ENCODE assay signal across 17 cellular contexts in the genomic region with DNA sequence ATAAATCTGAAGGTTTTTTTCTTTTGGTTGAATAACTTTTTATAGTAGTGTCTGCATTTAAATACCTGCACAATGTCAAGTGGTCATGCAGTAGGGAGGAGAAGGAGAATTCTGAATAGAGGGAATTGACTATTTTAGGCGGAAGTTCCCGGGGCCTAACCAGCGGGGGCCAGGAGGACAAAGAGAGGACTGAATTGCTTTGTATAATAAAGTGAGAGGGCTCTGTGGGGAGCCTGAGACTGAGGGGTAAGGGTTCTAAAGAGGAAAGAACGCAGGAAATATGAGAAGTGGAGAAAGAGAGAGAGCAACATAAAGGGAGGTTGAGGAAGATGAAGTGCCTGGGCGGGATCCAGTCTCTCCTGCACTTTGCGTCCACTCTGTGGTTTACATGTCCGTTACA.
DNase-seq lines count a peak whose midpoint lies in the region; ATAC-seq and TF ChIP-seq lines count a peak whose summit lies in the region.
"Had no signal": no experiment of that assay in that cellular context is flagged by ENCODE, and none has a peak within 500 bp of the region (broad histone marks: within the 10 kb centered on the region; RNA-seq: fewer than 3 reads in every experiment).

No MANE protein-coding gene starts in this region.

- peaks cover 16% of the 10 kb centered on the region for H3K9me3 Mint-ChIP-seq in type B pancreatic cell

- H3K4me1 ChIP-seq in NT2/D1 (ENCODE audit: insufficient read depth, insufficient read length): no peaks in the 10 kb centered on the region
- H3K4me1 ChIP-seq in iPS DF 6.9 (ENCODE audit: control insufficient read depth, insufficient read depth, low read length): peaks cover 1% of the 10 kb centered on the region; the same call in 1 of the 2 replicates
- no peaks in the 10 kb centered on the region for H3K4me1 ChIP-seq in gastrocnemius medialis
- H3K4me1 ChIP-seq: BLaER1 had no signal

- H3K4me1 Mint-ChIP-seq in type B pancreatic cell (ENCODE audit: unreplicated experiment): peaks cover 18% of the 10 kb centered on the region

- H3K4me3 Mint-ChIP-seq in type B pancreatic cell: peak overlapping the region; percentile 23

- H3K36me3 Mint-ChIP-seq in type B pancreatic cell: peaks cover 6% of the 10 kb centered on the region

- no peaks in the 10 kb centered on the region for H3K36me3 ChIP-seq in NT2/D1 (ENCODE audit: insufficient read depth, insufficient read length, low read length)
- no peaks in the 10 kb centered on the region for H3K36me3 ChIP-seq in iPS DF 6.9 (ENCODE audit: control insufficient read depth, insufficient read depth, low read length)
- H3K36me3 ChIP-seq in gastrocnemius medialis: no peaks in the 10 kb centered on the region
- H3K36me3 ChIP-seq: BLaER1 had no signal

- no peak overlapping the region for H3K9ac ChIP-seq in NT2/D1 (ENCODE audit: insufficient read length, low read depth)
- H3K9ac ChIP-seq: BLaER1, KMS-11 had no signal

- DNase-seq in NCI-H2107 treated with DMSO at 0.1 percent for 48 hours (lab: John Stamatoyannopoulos, UW; ENCODE audit: unreplicated experiment) (peak; percentile 45), NCI-H2107 (lab: John Stamatoyannopoulos, UW) (no peak), NT2/D1 (ENCODE audit: low read depth, low spot score) (peak; percentile 72), iPS DF 6.9 (ENCODE audit: low read depth, low spot score) (peak; percentile 81), type B pancreatic cell (ENCODE audit: extremely low spot score, unreplicated experiment) (no peak), gastrocnemius medialis (no peak)
- no peak for DNase-seq in activated CD4-positive, alpha-beta T cell treated with anti-CD3 and anti-CD28 coated beads for 4 hours
- DNase-seq: NCI-H1092 treated with DMSO at 0.1 percent for 48 hours, NCI-H1694 treated with DMSO at 0.1 percent for 48 hours, NCI-H526 treated with DMSO at 0.1 percent for 48 hours had no signal

- no peak overlapping the region for H3K27ac ChIP-seq in iPS DF 6.9 (ENCODE audit: low read length)
- H3K27ac ChIP-seq in gastrocnemius medialis: no peak overlapping the region
- H3K27ac ChIP-seq: 22Rv1, BLaER1, KMS-11 had no signal

- H3K4me3 ChIP-seq in NT2/D1 (ENCODE audit: insufficient read length, low read depth): no peak overlapping the region
- H3K4me3 ChIP-seq in iPS DF 6.9 (ENCODE audit: low read length): no peak overlapping the region
- H3K4me3 ChIP-seq in gastrocnemius medialis: no peak overlapping the region
- H3K4me3 ChIP-seq: BLaER1 had no signal

- no peaks in the 10 kb centered on the region for H3K27me3 Mint-ChIP-seq in type B pancreatic cell

- in situ Hi-C loops in gastrocnemius medialis (cut with MboI; ENCODE audit: low sequenced_read_pairs in 4 of 4): no loop called here

- no CpG with 5 or more reads among the region's 7 CpGs for WGBS in iPS DF 6.9 (ENCODE audit: insufficient coverage, insufficient read length)

- ATAC-seq in GM19397 (IDR thresholded peaks at IDR 0.05; ENCODE audit: unreplicated experiment): no peak
- ATAC-seq in gastrocnemius medialis: no peak
- ATAC-seq: HepG2, Panc1, Right ventricle myocardium inferior had no signal

- no peak overlapping the region for H3K27ac Mint-ChIP-seq in type B pancreatic cell

- H3K9me3 ChIP-seq in NT2/D1 (ENCODE audit: insufficient read depth, low read length) (peaks cover 25% of the 10 kb centered on the region), iPS DF 6.9 (ENCODE audit: control insufficient read depth, insufficient read depth, low read length) (no peaks in the 10 kb centered on the region; the same call in 1 of the 2 replicates), gastrocnemius medialis (no peaks in the 10 kb centered on the region)

- intact Hi-C loops in gastrocnemius medialis (cut with DNase I; ENCODE audit: low total_unique reads): no loop called here

- no peak for TF ChIP-seq POLR2A in gastrocnemius medialis (IDR thresholded peaks at IDR 0.05)

- H3K27me3 ChIP-seq in NT2/D1 (ENCODE audit: insufficient read depth, insufficient read length) (no peaks in the 10 kb centered on the region), iPS DF 6.9 (ENCODE audit: control insufficient read depth, insufficient read depth, low read length) (no peaks in the 10 kb centered on the region), gastrocnemius medialis (no peaks in the 10 kb centered on the region)
- H3K27me3 ChIP-seq: BLaER1 had no signal

- TF ChIP-seq CTCF in type B pancreatic cell (conservative IDR thresholded peaks at IDR 0.05) (no peak), gastrocnemius medialis (IDR thresholded peaks at IDR 0.05 in 4 of 5, conservative IDR thresholded peaks at IDR 0.05 in 1 of 5) (no peak)

Comparison
In these comparisons a context has a peak if more than half of its experiments do, and no peak if none do; other contexts are left out.
1. DNase-seq: peak in NCI-H2107 treated with DMSO at 0.1 percent for 48 hours (single experiment), NT2/D1 (single experiment) and iPS DF 6.9 (single experiment); none in NCI-H2107 (single experiment), type B pancreatic cell (single experiment), activated CD4-positive, alpha-beta T cell treated with anti-CD3 and anti-CD28 coated beads for 4 hours (0 of 2) and gastrocnemius medialis (0 of 2).